In the genomic region with DNA sequence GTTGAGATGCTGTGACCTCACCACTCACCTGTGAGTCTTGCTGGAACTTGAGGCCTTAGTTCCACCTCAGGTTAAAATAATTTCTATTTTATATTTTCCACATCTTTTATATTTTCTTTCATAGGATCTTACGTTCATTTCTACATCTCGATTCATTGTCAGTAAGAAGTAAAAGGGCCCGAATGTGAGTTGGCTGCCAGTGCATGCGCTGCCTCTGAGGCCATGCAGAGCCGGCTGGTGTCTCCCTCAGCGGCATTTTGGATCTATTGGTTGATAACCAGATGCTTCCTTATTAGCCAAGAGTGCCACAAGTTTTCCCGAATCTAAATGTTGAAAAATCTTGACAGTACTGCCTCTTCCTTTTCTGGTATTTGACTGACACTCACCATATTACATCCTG, we compare ENCODE assay signal across 23 cellular contexts.
"Had no signal": no experiment of that assay in that cellular context is flagged by ENCODE, and none has a peak within 500 bp of the region (broad histone marks: within the 10 kb centered on the region; RNA-seq: fewer than 3 reads in every experiment).

No MANE protein-coding gene starts in this region.

- H3K36me3 ChIP-seq: lower lobe of right lung, right atrium auricular region, right lobe of liver, tibial nerve, uterus had no signal

- H3K9me3 ChIP-seq: lower lobe of right lung, right atrium auricular region, right lobe of liver, tibial nerve, uterus had no signal

- H3K4me1 ChIP-seq: lower lobe of right lung, parathyroid adenoma, right atrium auricular region, right lobe of liver had no signal

- DNase-seq: kidney glomerular epithelial cell; left cardiac atrium; lower lobe of right lung; mammary epithelial cell; mesenchymal stem cell; naive thymus-derived CD8-positive, alpha-beta T cell; nucleus accumbens; stimulated activated CD4-positive, alpha-beta T cell treated with anti-CD3 and anti-CD28 coated beads, Interleukin-1b, Interleukin-23, amount 100 ng/mL, for 48 hours; stimulated activated CD4-positive, alpha-beta T cell treated with anti-CD3 and anti-CD28 coated beads, Interleukin-2, amount 100 ng/mL, for 48 hours; stimulated activated CD4-positive, alpha-beta T cell treated with anti-CD3 and anti-CD28 coated beads, Interleukin-4, amount 100 ng/mL, for 4 hours; stimulated activated CD8-positive, alpha-beta memory T cell treated with anti-CD3 and anti-CD28 coated beads, Interleukin-4, amount 100 ng/mL, for 48 hours; stimulated activated naive CD4-positive, alpha-beta T cell treated with Interleukin-2 at 50 U/mL for 16 hours; stimulated activated naive CD8-positive, alpha-beta T cell treated with anti-CD3 and anti-CD28 coated beads, Interleukin-15, amount 100 ng/mL, for 72 hours; substantia nigra; uterus had no signal

- H3K4me3 ChIP-seq: hepatocyte, lower lobe of right lung, right atrium auricular region, right lobe of liver, smooth muscle cell, tibial nerve, uterus had no signal

- ATAC-seq: left cardiac atrium; left lobe of liver; lower lobe of right lung; naive thymus-derived CD8-positive, alpha-beta T cell; right lobe of liver; stimulated activated memory B cell treated with anti-CD40 and anti-IgM and Interleukin-4, amounts not matched to agents 10 μg/mL and 1 μg/mL and 100 μg/mL, for 72 hours; stimulated activated naive CD8-positive, alpha-beta T cell treated with anti-CD3 and anti-CD28 coated beads, Interleukin-15, amount 100 ng/mL, for 72 hours had no signal

- H3K27ac ChIP-seq: hepatocyte, lower lobe of right lung, parathyroid adenoma, right atrium auricular region, right lobe of liver, tibial nerve, uterus had no signal

- H3K27me3 ChIP-seq: right atrium auricular region, right lobe of liver, tibial nerve, uterus had no signal
